Comparison of ENCODE assay signal across 8 cellular contexts in genomic region chr5:59038169-59039002, GRCh38.
DNase-seq lines count a peak whose midpoint lies in the region; ATAC-seq and TF ChIP-seq lines count a peak whose summit lies in the region.

No MANE protein-coding gene starts in this region.

- H3K27ac Mint-ChIP-seq in stimulated activated naive CD8-positive, alpha-beta T cell treated with anti-CD3 and anti-CD28 coated beads, Interleukin-15, Interleukin-2, amounts not matched to agents 100 ng/mL and 50 ng/mL, for 24 hours = peak overlapping the region; percentile 95
- peak overlapping the region; percentile 95 for H3K27ac Mint-ChIP-seq in T-helper 17 cell

- TF ChIP-seq CTCF in retinal pigment epithelial cell (conservative IDR thresholded peaks at IDR 0.05; ENCODE audit: low read depth, low read length) = no peak

- H3K27me3 Mint-ChIP-seq in stimulated activated naive CD8-positive, alpha-beta T cell treated with anti-CD3 and anti-CD28 coated beads, Interleukin-15, Interleukin-2, amounts not matched to agents 100 ng/mL and 50 ng/mL, for 24 hours = no peaks in the 10 kb centered on the region
- no peaks in the 10 kb centered on the region for H3K27me3 Mint-ChIP-seq in T-helper 17 cell

- H3K36me3 Mint-ChIP-seq in stimulated activated naive CD8-positive, alpha-beta T cell treated with anti-CD3 and anti-CD28 coated beads, Interleukin-15, Interleukin-2, amounts not matched to agents 100 ng/mL and 50 ng/mL, for 24 hours (ENCODE audit: low read depth) = peaks cover 25% of the 10 kb centered on the region
- H3K36me3 Mint-ChIP-seq in T-helper 17 cell (ENCODE audit: low read depth) = peaks cover 4% of the 10 kb centered on the region

- peaks cover 71% of the 10 kb centered on the region for H3K4me1 Mint-ChIP-seq in stimulated activated naive CD8-positive, alpha-beta T cell treated with anti-CD3 and anti-CD28 coated beads, Interleukin-15, Interleukin-2, amounts not matched to agents 100 ng/mL and 50 ng/mL, for 24 hours (ENCODE audit: low read depth)
- H3K4me1 Mint-ChIP-seq in T-helper 17 cell = peaks cover 42% of the 10 kb centered on the region

- no peak for ATAC-seq in stimulated activated naive CD8-positive, alpha-beta T cell treated with anti-CD3 and anti-CD28 coated beads, Interleukin-15, Interleukin-2, amounts not matched to agents 100 U/mL and 50 U/mL, for 24 hours
- ATAC-seq in T-helper 17 cell (no peak), HG02610 (IDR thresholded peaks at IDR 0.05; ENCODE audit: unreplicated experiment) (no peak), HG02623 (IDR thresholded peaks at IDR 0.05; ENCODE audit: unreplicated experiment) (no peak)

- H3K9me3 Mint-ChIP-seq in stimulated activated naive CD8-positive, alpha-beta T cell treated with anti-CD3 and anti-CD28 coated beads, Interleukin-15, Interleukin-2, amounts not matched to agents 100 ng/mL and 50 ng/mL, for 24 hours = no peaks in the 10 kb centered on the region

- H3K9me3 ChIP-seq in T-helper 17 cell (ENCODE audit: control insufficient read depth, low read length, poor library complexity, severe bottlenecking) = no peaks in the 10 kb centered on the region

- peak overlapping the region; percentile 94 for H3K4me3 Mint-ChIP-seq in stimulated activated naive CD8-positive, alpha-beta T cell treated with anti-CD3 and anti-CD28 coated beads, Interleukin-15, Interleukin-2, amounts not matched to agents 100 ng/mL and 50 ng/mL, for 24 hours
- H3K4me3 Mint-ChIP-seq in T-helper 17 cell = peak overlapping the region; percentile 96

- H3K4me3 ChIP-seq in retinal pigment epithelial cell (ENCODE audit: low read length) = peak overlapping the region; percentile 75

- DNase-seq in stimulated activated naive CD8-positive, alpha-beta T cell treated with anti-CD3 and anti-CD28 coated beads, Interleukin-15, Interleukin-2, amounts not matched to agents 100 U/mL and 50 U/mL, for 24 hours = no peak
- DNase-seq in T-helper 17 cell = peak in 1 of 3 donors; percentile 6
- peak; percentile 17 for DNase-seq in germinal center (ENCODE audit: low spot score)
- no peak for DNase-seq in retinal pigment epithelial cell (ENCODE audit: low read depth)
- no peak for DNase-seq in NCI-H146 treated with DMSO at 0.1 percent for 48 hours (lab: John Stamatoyannopoulos, UW; ENCODE audit: unreplicated experiment)
